ENCODE assay signal across 9 cellular contexts in genomic region chr1:120942223-120942944, GRCh38. TPM values are rescaled to one million over a fixed set of nuclear protein-coding genes. Genes with fewer than 3 reads are reported as not detected.
A peak's percentile ranks its signal among the peaks of the same experiment; 100 is the strongest.
DNase-seq lines count a peak whose midpoint lies in the region; ATAC-seq and TF ChIP-seq lines count a peak whose summit lies in the region.
"Not testable (repeated sequence)": the region's sequence is repeated elsewhere in the genome, so short reads cannot be mapped to it uniquely, and the experiment has no call there.
"Had no signal": no experiment of that assay in that cellular context is flagged by ENCODE, and none has a peak within 500 bp of the region (broad histone marks: within the 10 kb centered on the region; RNA-seq: fewer than 3 reads in every experiment).

No MANE protein-coding gene starts in this region.

- peak; percentile 92 for TF ChIP-seq POLR2A in erythroblast (IDR thresholded peaks at IDR 0.05; ENCODE audit: low read length)

- peak overlapping the region; percentile 100 for H3K27ac Mint-ChIP-seq in activated T-cell treated with anti-CD3 and anti-CD28 coated beads, Interleukin-2, amount 50 U/mL, for 24 hours

- H3K27me3 Mint-ChIP-seq in activated T-cell treated with anti-CD3 and anti-CD28 coated beads, Interleukin-2, amount 50 U/mL, for 24 hours: not testable (repeated sequence)

- DNase-seq in COLO668 (lab: John Stamatoyannopoulos, UW; ENCODE audit: unreplicated experiment) (peak; percentile 82), OCI-M1 (lab: John Stamatoyannopoulos, UW) (peak; percentile 96), erythroblast (lab: John Stamatoyannopoulos, UW) (peak; percentile 88 to 92), mucosa of gallbladder (ENCODE audit: low spot score) (peak; percentile 63)
- DNase-seq in activated T-cell treated with anti-CD3 and anti-CD28 coated beads, Interleukin-2, amount 50 U/mL, for 24 hours: peak; percentile 91
- DNase-seq in stimulated activated CD8-positive, alpha-beta memory T cell treated with anti-CD3 and anti-CD28 coated beads, Interleukin-12 subunit alpha, Interleukin-12 subunit beta, amount 100 ng/mL, for 4 hours (ENCODE audit: low read depth): peak; percentile 61

- not testable (repeated sequence) for H3K36me3 Mint-ChIP-seq in activated T-cell treated with anti-CD3 and anti-CD28 coated beads, Interleukin-2, amount 50 U/mL, for 24 hours (ENCODE audit: low read depth)

- peaks cover 28% of the 10 kb centered on the region for H3K4me1 Mint-ChIP-seq in activated T-cell treated with anti-CD3 and anti-CD28 coated beads, Interleukin-2, amount 50 U/mL, for 24 hours (ENCODE audit: low read depth)

- H3K9me3 Mint-ChIP-seq in activated T-cell treated with anti-CD3 and anti-CD28 coated beads, Interleukin-2, amount 50 U/mL, for 24 hours: not testable (repeated sequence)

- ATAC-seq in GM21367 (IDR thresholded peaks at IDR 0.05; ENCODE audit: unreplicated experiment) (peak; percentile 81), HG03565 (IDR thresholded peaks at IDR 0.05; ENCODE audit: unreplicated experiment) (peak; percentile 74)

- peak overlapping the region; percentile 85 for H3K4me3 Mint-ChIP-seq in activated T-cell treated with anti-CD3 and anti-CD28 coated beads, Interleukin-2, amount 50 U/mL, for 24 hours

RNA-seq across cellular contexts. Expression of gene PPIAL4A, which starts 52.8 kb away (rescaled TPM):
- total RNA-seq in mucosa of gallbladder: not detected
- total RNA-seq: HT1080 had no signal

Comparison
In these comparisons a context has a peak if more than half of its experiments do, and no peak if none do; other contexts are left out.
1. Peak in every context shown above with its lines: DNase-seq and ATAC-seq.